Comparison of ENCODE assay signal across 10 cellular contexts in genomic region chr14:52351191-52351560, GRCh38. TPM values are rescaled to one million over a fixed set of nuclear protein-coding genes. Genes with fewer than 3 reads are reported as not detected.
DNase-seq lines count a peak whose midpoint lies in the region; ATAC-seq and TF ChIP-seq lines count a peak whose summit lies in the region.
"Had no signal": no experiment of that assay in that cellular context is flagged by ENCODE, and none has a peak within 500 bp of the region (broad histone marks: within the 10 kb centered on the region; RNA-seq: fewer than 3 reads in every experiment).

No MANE protein-coding gene starts in this region.

- no peaks in the 10 kb centered on the region for H3K27me3 Mint-ChIP-seq in stimulated activated naive CD8-positive, alpha-beta T cell treated with anti-CD3 and anti-CD28 coated beads, Interleukin-15, Interleukin-2, amounts not matched to agents 100 ng/mL and 50 ng/mL, for 24 hours
- no peaks in the 10 kb centered on the region for H3K27me3 Mint-ChIP-seq in chondrocyte (ENCODE audit: low read depth)

- H3K36me3 ChIP-seq in muscle layer of colon (ENCODE audit: insufficient read depth, low read length) = no peaks in the 10 kb centered on the region
- H3K36me3 ChIP-seq in aorta (ENCODE audit: control insufficient read depth in 1 of 2, insufficient read depth in 2 of 2, low read length in 1 of 2) = no peaks in the 10 kb centered on the region

- no peak for DNase-seq in stimulated activated naive CD8-positive, alpha-beta T cell treated with anti-CD3 and anti-CD28 coated beads, Interleukin-15, Interleukin-2, amounts not matched to agents 100 U/mL and 50 U/mL, for 24 hours
- no peak for DNase-seq in chondrocyte (ENCODE audit: low spot score)
- DNase-seq in aorta = no peak
- no peak for DNase-seq in NCI-H69 (lab: John Stamatoyannopoulos, UW)
- no peak for DNase-seq in lower leg skin (ENCODE audit: low spot score in 2 of 2)
- DNase-seq: cortex of kidney had no signal

- no peaks in the 10 kb centered on the region for H3K36me3 Mint-ChIP-seq in stimulated activated naive CD8-positive, alpha-beta T cell treated with anti-CD3 and anti-CD28 coated beads, Interleukin-15, Interleukin-2, amounts not matched to agents 100 ng/mL and 50 ng/mL, for 24 hours (ENCODE audit: low read depth)
- H3K36me3 Mint-ChIP-seq in chondrocyte (ENCODE audit: low read depth) = no peaks in the 10 kb centered on the region

- intact Hi-C loops in aorta (cut with DNase I) = no loop called here
- intact Hi-C loops in lower leg skin (cut with DNase I; ENCODE audit: low total_unique reads) = no loop called here

- no peak overlapping the region for H3K9ac ChIP-seq in muscle layer of colon (ENCODE audit: low read length)

- H3K4me1 ChIP-seq in muscle layer of colon (ENCODE audit: insufficient read depth, low read length) (peaks cover 23% of the 10 kb centered on the region), aorta (ENCODE audit: control insufficient read depth in 1 of 2, insufficient read depth in 2 of 2, low read length in 2 of 2) (peaks cover 0 to 3% of the 10 kb centered on the region in 2 donors)

- H3K4me3 Mint-ChIP-seq in stimulated activated naive CD8-positive, alpha-beta T cell treated with anti-CD3 and anti-CD28 coated beads, Interleukin-15, Interleukin-2, amounts not matched to agents 100 ng/mL and 50 ng/mL, for 24 hours = peak overlapping the region; percentile 74
- no peak overlapping the region for H3K4me3 Mint-ChIP-seq in chondrocyte (ENCODE audit: unreplicated experiment)

- H3K9me3 ChIP-seq in muscle layer of colon (ENCODE audit: low read length) (no peaks in the 10 kb centered on the region), aorta (ENCODE audit: control insufficient read depth, low read length) (no peaks in the 10 kb centered on the region)

- peak overlapping the region; percentile 3 for H3K27ac ChIP-seq in muscle layer of colon (ENCODE audit: low read depth, low read length)
- H3K27ac ChIP-seq in aorta (ENCODE audit: low read depth in 1 of 2, low read length in 2 of 2) = no peak overlapping the region

- peaks cover 0 to 6% of the 10 kb centered on the region in 2 donors for H3K27me3 ChIP-seq in muscle layer of colon (ENCODE audit: control insufficient read depth in 1 of 2, insufficient read depth in 2 of 2, low read length in 2 of 2)
- no peaks in the 10 kb centered on the region for H3K27me3 ChIP-seq in aorta (ENCODE audit: control insufficient read depth in 1 of 2, insufficient read depth in 2 of 2, low read length in 1 of 2)

- no peaks in the 10 kb centered on the region for H3K9me3 Mint-ChIP-seq in stimulated activated naive CD8-positive, alpha-beta T cell treated with anti-CD3 and anti-CD28 coated beads, Interleukin-15, Interleukin-2, amounts not matched to agents 100 ng/mL and 50 ng/mL, for 24 hours
- no peaks in the 10 kb centered on the region for H3K9me3 Mint-ChIP-seq in chondrocyte (ENCODE audit: low read depth)

- no peak for ATAC-seq in stimulated activated naive CD8-positive, alpha-beta T cell treated with anti-CD3 and anti-CD28 coated beads, Interleukin-15, Interleukin-2, amounts not matched to agents 100 U/mL and 50 U/mL, for 24 hours
- peak; percentile 49 for ATAC-seq in aorta (ENCODE audit: low FRiP score)
- ATAC-seq in GM18907 (IDR thresholded peaks at IDR 0.05; ENCODE audit: unreplicated experiment) = no peak
- ATAC-seq: left lobe of liver had no signal

- TF ChIP-seq POLR2A in lower leg skin (IDR thresholded peaks at IDR 0.05) = no peak

- WGBS in aorta, 2 donors = 6 to 11% methylated on average over 5 of the region's 5 CpGs
- 30% methylated on average over 5 of the region's 5 CpGs for WGBS in lower leg skin, 2 donors

- peak overlapping the region; percentile 98 for H3K27ac Mint-ChIP-seq in stimulated activated naive CD8-positive, alpha-beta T cell treated with anti-CD3 and anti-CD28 coated beads, Interleukin-15, Interleukin-2, amounts not matched to agents 100 ng/mL and 50 ng/mL, for 24 hours
- H3K27ac Mint-ChIP-seq in chondrocyte (ENCODE audit: unreplicated experiment) = peak overlapping the region; percentile 87

- H3K4me3 ChIP-seq in muscle layer of colon (ENCODE audit: low read depth in 1 of 2, low read length in 2 of 2) (peak overlapping the region in 1 of 2 donors; percentile 19), aorta (ENCODE audit: low read length in 2 of 2) (no peak overlapping the region), lower leg skin (ENCODE audit: low read depth, poor library complexity, severe bottlenecking) (no peak overlapping the region)

- H3K4me1 Mint-ChIP-seq in stimulated activated naive CD8-positive, alpha-beta T cell treated with anti-CD3 and anti-CD28 coated beads, Interleukin-15, Interleukin-2, amounts not matched to agents 100 ng/mL and 50 ng/mL, for 24 hours (ENCODE audit: low read depth) = peaks cover 72% of the 10 kb centered on the region
- H3K4me1 Mint-ChIP-seq in chondrocyte (ENCODE audit: low read depth) = peaks cover 67% of the 10 kb centered on the region

- TF ChIP-seq CTCF in chondrocyte (IDR thresholded peaks at IDR 0.05) (no peak), lower leg skin (IDR thresholded peaks at IDR 0.05) (no peak)

RNA-seq across cellular contexts. Expression of gene PTGER2, which starts 37.1 kb away (rescaled TPM):
- total RNA-seq in chondrocyte (1.7 to 3.8 TPM (median 2.5 TPM) in 3 replicates), aorta (1 to 10 TPM; 4.3 to 5.1 TPM), lower leg skin (1 to 10 TPM in 3 of 4 donors, under 1 TPM in 1; 0.15 to 3.6 (median 2.0) TPM)
- under 1 TPM; 0.38 to 0.82 TPM for polyA plus RNA-seq in aorta
